ENCODE assay signal across 28 cellular contexts in genomic region chr20:9736373-9736772, GRCh38.
"Had no signal": no experiment of that assay in that cellular context is flagged by ENCODE, and none has a peak within 500 bp of the region (broad histone marks: within the 10 kb centered on the region; RNA-seq: fewer than 3 reads in every experiment).

No MANE protein-coding gene starts in this region.

- H3K4me1 Mint-ChIP-seq: activated naive CD8-positive, alpha-beta T cell treated with anti-CD3 and anti-CD28 coated beads, Interleukin-2, amount 50 U/mL, for 24 hours; IgD-negative memory B cell; T-helper 17 cell had no signal

- H3K36me3 Mint-ChIP-seq: activated naive CD4-positive, alpha-beta T cell treated with anti-CD3 and anti-CD28 coated beads, Interleukin-2, amount 50 U/mL, for 72 hours; IgD-negative memory B cell had no signal

- H3K27ac Mint-ChIP-seq: activated CD8-positive, alpha-beta T cell treated with anti-CD3 and anti-CD28 coated beads for 36 hours; activated naive CD4-positive, alpha-beta T cell treated with anti-CD3 and anti-CD28 coated beads, Interleukin-2, amount 50 U/mL, for 72 hours; activated naive CD8-positive, alpha-beta T cell treated with anti-CD3 and anti-CD28 coated beads, Interleukin-2, amount 50 U/mL, for 24 hours; IgD-negative memory B cell; T-helper 17 cell had no signal

- H3K27me3 Mint-ChIP-seq: activated CD8-positive, alpha-beta T cell treated with anti-CD3 and anti-CD28 coated beads for 36 hours; activated naive CD8-positive, alpha-beta T cell treated with anti-CD3 and anti-CD28 coated beads, Interleukin-2, amount 50 U/mL, for 24 hours; IgD-negative memory B cell; T-helper 17 cell had no signal

- ATAC-seq: activated CD4-positive, CD25-positive, alpha-beta regulatory T cell treated with anti-CD3 and anti-CD28 coated beads, Interleukin-2, amount 50 U/mL, for 24 hours; activated CD8-positive, alpha-beta T cell treated with anti-CD3 and anti-CD28 coated beads for 36 hours; activated naive CD4-positive, alpha-beta T cell treated with anti-CD3 and anti-CD28 coated beads, Interleukin-2, amount 50 U/mL, for 72 hours; activated naive CD8-positive, alpha-beta T cell treated with anti-CD3 and anti-CD28 coated beads, Interleukin-2, amount 50 U/mL, for 24 hours; body of pancreas; Panc1; Right ventricle myocardium inferior; SK-N-SH treated with all-trans-retinoic acid at 6 μM for 48 hours; T-helper 17 cell had no signal

- DNase-seq: activated CD4-positive, alpha-beta T cell treated with anti-CD3 and anti-CD28 coated beads for 4 hours; activated CD8-positive, alpha-beta memory T cell treated with anti-CD3 and anti-CD28 coated beads, Interleukin-2, amount 50 U/mL, for 4 hours; activated CD8-positive, alpha-beta T cell treated with anti-CD3 and anti-CD28 coated beads for 36 hours; activated effector memory CD4-positive, alpha-beta T cell treated with Interleukin-2 at 50 U/mL for 16 hours; activated naive CD4-positive, alpha-beta T cell treated with Interleukin-2 at 50 U/mL for 16 hours; activated naive CD8-positive, alpha-beta T cell treated with anti-CD3 and anti-CD28 coated beads, Interleukin-2, amount 50 U/mL, for 24 hours; amniotic stem cell; body of pancreas; central memory CD4-positive, alpha-beta T cell; MG63; NCI-H1092 treated with DMSO at 0.1 percent for 48 hours; NCI-H1417 treated with DMSO at 0.1 percent for 48 hours; NCI-H1694; NCI-H2029; NCI-H2107; NCI-H345; NCI-H510A; NCI-H526 treated with DMSO at 0.1 percent for 48 hours; NCI-H82; RPMI8226; T-helper 17 cell; T-helper 9 cell had no signal

- H3K4me3 Mint-ChIP-seq: activated CD8-positive, alpha-beta T cell treated with anti-CD3 and anti-CD28 coated beads for 36 hours; activated naive CD8-positive, alpha-beta T cell treated with anti-CD3 and anti-CD28 coated beads, Interleukin-2, amount 50 U/mL, for 24 hours; IgD-negative memory B cell; T-helper 17 cell had no signal
